8 cellular contexts compared by ENCODE assay signal in genomic region chr4:165327211-165328100, GRCh38. TPM values are rescaled to one million over a fixed set of nuclear protein-coding genes. Genes with fewer than 3 reads are reported as not detected.
DNase-seq lines count a peak whose midpoint lies in the region; ATAC-seq, FAIRE-seq and TF ChIP-seq lines count a peak whose summit lies in the region.

Gene MSMO1 (plus strand): TSS chr4:165327669. CDS start chr4:165333371, 5,702 bp downstream.

- in situ Hi-C loops in GM18951 (cut with MboI; ENCODE audit: low sequenced_read_pairs, unreplicated experiment): no loop called here

- DNase-seq in AG08396 (ENCODE audit: low spot score): peak; percentile 96
- DNase-seq in NCI-H2227 treated with DMSO at 0.1 percent for 48 hours (lab: John Stamatoyannopoulos, UW): peak; percentile 94
- peak; percentile 99 for DNase-seq in cardiac fibroblast (ENCODE audit: low read depth in 2 of 2)
- peak; percentile 98 for DNase-seq in iPS-NIHi11 (ENCODE audit: low spot score)
- peak; percentile 100 for DNase-seq in small intestine

- H3K9me3 ChIP-seq in small intestine (ENCODE audit: control insufficient read depth, low read depth): no peaks in the 10 kb centered on the region

- H3K4me3 ChIP-seq in WI38 (ENCODE audit: low read depth, low read length) (peak within 1 kb of the TSS; percentile 87), cardiac fibroblast (replicated peaks in 1 of 2; ENCODE audit: low read depth in 2 of 2, low read length in 2 of 2) (peak within 1 kb of the TSS; percentile 89 to 93), small intestine (ENCODE audit: low read depth in 1 of 2, low read length in 2 of 2) (peak within 1 kb of the TSS; percentile 61 to 84)

- TF ChIP-seq POLR2A in GM18951 (IDR thresholded peaks at IDR 0.05; ENCODE audit: extremely low read depth, insufficient read depth, insufficient read length): peak; percentile 85

- H3K27ac ChIP-seq in small intestine (ENCODE audit: low read depth in 1 of 2, low read length in 1 of 2): peak within 1 kb of the TSS; percentile 38 to 81

- peak; percentile 97 for ATAC-seq in HG03175 (IDR thresholded peaks at IDR 0.05; ENCODE audit: unreplicated experiment)

- TF ChIP-seq CTCF in WI38 (IDR thresholded peaks at IDR 0.05; ENCODE audit: low read depth, low read length) (no peak), cardiac fibroblast (IDR thresholded peaks at IDR 0.05; ENCODE audit: low read depth, low read length) (no peak)

- peak; percentile 44 for FAIRE-seq in small intestine (lab: Jason Lieb, UNC)

- peaks cover under 1 to 13% of the 10 kb centered on the region in 2 donors for H3K4me1 ChIP-seq in small intestine (ENCODE audit: control insufficient read depth in 2 of 2, insufficient read depth in 1 of 2, low read depth in 1 of 2, low read length in 1 of 2)

- H3K36me3 ChIP-seq in small intestine (ENCODE audit: control insufficient read depth in 2 of 2, insufficient read depth in 2 of 2, low read length in 2 of 2): no peaks in the 10 kb centered on the region

- no peaks in the 10 kb centered on the region for H3K27me3 ChIP-seq in small intestine (ENCODE audit: control insufficient read depth in 2 of 2, insufficient read depth in 2 of 2, low read length in 2 of 2)

- 0% methylated on average over 73 to 76 of the region's 76 CpGs for WGBS in small intestine, 3 donors

RNA-seq across cellular contexts. Expression of gene MSMO1, which starts in this region (rescaled TPM):
- polyA plus RNA-seq in small intestine: 10 to 100 TPM; 18.6 to 66.5 (median 35.6) TPM

Comparison
In these comparisons a context has a peak if more than half of its experiments do, and no peak if none do; other contexts are left out.
1. Peak in every context shown above with its lines: DNase-seq, ATAC-seq, H3K4me3 ChIP-seq and H3K27ac ChIP-seq.